Comparison of ENCODE assay signal across 1 cellular context in the genomic region with DNA sequence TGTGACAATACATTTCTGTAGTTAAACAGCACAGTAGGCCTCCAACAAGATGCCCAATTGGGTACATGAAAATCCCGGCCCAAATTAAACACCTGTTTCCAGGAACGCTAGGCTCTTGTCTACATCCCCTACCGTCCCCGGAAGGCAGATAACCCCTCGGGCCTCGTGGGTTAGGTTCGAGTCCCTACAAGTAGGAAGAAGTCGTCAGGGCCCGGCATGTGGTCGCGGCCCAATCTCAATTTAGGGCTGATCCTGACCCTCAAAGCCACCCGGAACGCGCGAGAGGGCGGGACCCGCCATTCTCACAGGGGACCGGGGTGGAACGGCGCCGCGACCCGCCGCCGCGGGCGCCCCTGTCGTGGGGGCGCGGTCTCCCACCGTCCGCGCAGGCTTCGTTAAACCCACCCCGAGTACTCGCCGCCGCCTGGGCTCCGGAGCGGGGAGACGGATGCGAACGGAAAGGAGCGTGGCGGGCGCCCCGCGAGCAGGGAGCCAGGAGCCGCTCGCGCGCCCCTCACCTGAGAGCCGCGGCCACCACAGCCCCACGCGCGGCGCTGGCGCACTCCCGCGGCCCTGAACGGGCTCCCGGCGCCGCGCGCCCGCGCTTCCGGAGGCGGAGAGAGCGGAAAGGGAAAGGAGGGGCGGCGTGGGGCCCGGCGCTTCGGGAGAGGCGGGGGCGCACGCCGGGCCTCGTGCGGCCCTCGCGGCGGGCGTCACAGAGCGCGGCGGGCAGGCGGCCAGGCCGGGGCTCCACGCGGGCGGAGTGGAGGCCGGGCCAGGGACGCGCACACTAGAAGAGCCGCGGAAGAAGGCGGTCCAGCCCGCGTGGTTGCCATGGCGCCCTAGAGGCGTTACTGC.
TF ChIP-seq lines count a peak whose summit lies in the region.

TSS of gene CFAP97 (minus strand) at position 621 of the 858 bp plus-strand sequence. CDS start 12,804 bp downstream, outside the sequence.

TF ChIP-seq in H1, 55 proteins besides CTCF, POLR2A, EP300 and RAD21:
- TF ChIP-seq KDM4A (IDR thresholded peaks at IDR 0.05; ENCODE audit: low read depth, low read length, severe bottlenecking) (peak; percentile 92), PHF8 (conservative IDR thresholded peaks at IDR 0.05; ENCODE audit: low read depth, low read length) (peak; percentile 63), HDAC2 (IDR thresholded peaks at IDR 0.05; ENCODE audit: borderline replicate concordance in 1 of 2, low read depth in 2 of 2, low read length in 2 of 2) (0 out of 4 replicates have a peak, but pooled peaks of 1 of the 2 experiments have one; percentile 22), TAF1 (IDR thresholded peaks at IDR 0.05; ENCODE audit: low read depth, low read length) (peak; percentile 52; the same call in 1 of the 2 replicates), ASH2L (IDR thresholded peaks at IDR 0.05; ENCODE audit: low read length) (peak; percentile 58), GABPA (IDR thresholded peaks at IDR 0.05; ENCODE audit: borderline replicate concordance, insufficient read depth, low read length) (0 out of 2 replicates have a peak, but pooled peaks have one; percentile 28), KDM5A (IDR thresholded peaks at IDR 0.05; ENCODE audit: low read length) (no peak), CHD2 (IDR thresholded peaks at IDR 0.05; ENCODE audit: low read length) (no peak), E2F6 (IDR thresholded peaks at IDR 0.05) (0 out of 2 replicates have a peak, but pooled peaks have one; percentile 35), SIN3A (conservative IDR thresholded peaks at IDR 0.05 in 1 of 2, IDR thresholded peaks at IDR 0.05 in 1 of 2; ENCODE audit: low read depth in 1 of 2, low read length in 2 of 2) (0 out of 4 replicates have a peak, but pooled peaks of 1 of the 2 experiments have one; percentile 73), EZH2 (IDR thresholded peaks at IDR 0.05; ENCODE audit: low read depth, low read length, severe bottlenecking) (peak; percentile 40), CHD1 (IDR thresholded peaks at IDR 0.05; ENCODE audit: low read depth, low read length) (no peak), RBBP5 (IDR thresholded peaks at IDR 0.05; ENCODE audit: borderline replicate concordance, low read depth, low read length) (peak; percentile 79; the same call in 1 of the 2 replicates)
- TF ChIP-seq, protein P1, sequence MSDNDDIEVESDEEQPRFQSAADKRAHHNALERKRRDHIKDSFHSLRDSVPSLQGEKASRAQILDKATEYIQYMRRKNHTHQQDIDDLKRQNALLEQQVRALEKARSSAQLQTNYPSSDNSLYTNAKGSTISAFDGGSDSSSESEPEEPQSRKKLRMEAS (IDR thresholded peaks at IDR 0.05), result peak; percentile 68
